In the genomic region with DNA sequence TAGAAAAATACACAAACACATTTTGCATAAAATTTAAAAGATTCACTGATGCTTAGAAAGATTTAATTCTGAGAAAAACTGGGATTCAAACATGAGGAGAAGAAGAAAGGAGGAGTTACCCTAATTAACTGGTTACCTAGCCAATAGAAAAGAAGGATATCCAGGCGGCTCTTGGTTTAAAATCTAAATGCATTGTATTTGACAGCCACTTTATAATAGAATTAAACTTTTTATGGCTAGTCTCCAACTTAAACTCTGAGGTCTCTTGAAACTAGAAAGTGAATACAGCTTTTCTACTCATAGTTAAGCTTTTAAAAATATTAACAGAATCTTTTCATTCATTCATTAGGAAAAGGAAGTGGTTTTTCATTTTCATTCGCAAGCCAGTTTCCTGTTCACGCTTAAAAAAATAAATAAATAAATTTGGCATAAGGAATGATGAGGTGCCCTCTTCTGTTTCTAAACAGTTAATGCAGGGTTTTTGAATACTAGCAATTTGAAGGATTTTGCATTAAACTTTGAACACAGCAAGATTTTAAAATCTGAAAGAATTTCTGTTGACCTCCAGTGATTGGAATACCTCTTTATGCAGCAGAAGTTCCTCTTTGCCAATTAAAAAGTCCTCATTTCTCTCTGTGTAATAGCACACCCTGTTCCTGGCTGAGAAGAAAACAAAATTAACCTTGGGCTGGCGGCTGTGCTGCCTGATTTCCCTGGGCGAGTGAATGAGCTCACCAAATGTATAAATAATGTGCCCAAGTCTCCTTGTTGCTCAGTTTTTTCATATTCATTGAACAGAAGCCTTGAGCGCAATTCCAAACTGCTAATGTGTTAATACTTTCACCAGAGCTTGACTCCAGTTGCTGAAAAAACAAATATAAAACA, we compare ENCODE assay signal across 8 cellular contexts.
DNase-seq lines count a peak whose midpoint lies in the region; ATAC-seq lines count a peak whose summit lies in the region.

No MANE protein-coding gene starts in this region.

- peak; percentile 38 for ATAC-seq in GM18867 (IDR thresholded peaks at IDR 0.05; ENCODE audit: unreplicated experiment)
- peak; percentile 32 for ATAC-seq in HG03280 (IDR thresholded peaks at IDR 0.05; ENCODE audit: unreplicated experiment)

- H3K27ac ChIP-seq in mesenchymal stem cell (ENCODE audit: low read length, poor library complexity, severe bottlenecking), result peak overlapping the region; percentile 91

- H3K4ac ChIP-seq in mesenchymal stem cell (ENCODE audit: low read depth in 1 of 2, low read length in 2 of 2), result no peak overlapping the region

- H2BK15ac ChIP-seq in mesenchymal stem cell (ENCODE audit: low read depth, poor library complexity, severe bottlenecking), result no peak overlapping the region

- H3K36me3 ChIP-seq in mesenchymal stem cell (ENCODE audit: control insufficient read depth in 1 of 2, insufficient read depth in 2 of 2, low read depth in 1 of 2, low read length in 2 of 2), result no peaks in the 10 kb centered on the region

- no peak overlapping the region for H2BK12ac ChIP-seq in mesenchymal stem cell (ENCODE audit: low read length in 2 of 2)

- no peak overlapping the region for H3K14ac ChIP-seq in mesenchymal stem cell (ENCODE audit: low read length in 2 of 2)

- no peak overlapping the region for H2BK5ac ChIP-seq in mesenchymal stem cell (ENCODE audit: low read depth, low read length, poor library complexity, severe bottlenecking)

- no peak overlapping the region for H2AFZ ChIP-seq in mesenchymal stem cell (ENCODE audit: low read depth, low read length)

- no peaks in the 10 kb centered on the region for H3K27me3 ChIP-seq in mesenchymal stem cell (ENCODE audit: control insufficient read depth in 1 of 2, insufficient read depth in 1 of 2, low read length in 2 of 2)

- WGBS in mesenchymal stem cell, result 62% methylated on average over 3 of the region's 6 CpGs

- H3K4me2 ChIP-seq in mesenchymal stem cell (ENCODE audit: low read length, poor library complexity, severe bottlenecking), result peak overlapping the region; percentile 66

- no peak overlapping the region for H3K18ac ChIP-seq in mesenchymal stem cell (ENCODE audit: low read depth in 1 of 2, low read length in 2 of 2)

- no peaks in the 10 kb centered on the region for H3K9me3 ChIP-seq in mesenchymal stem cell (ENCODE audit: control insufficient read depth, low read length)

- no peak overlapping the region for H4K8ac ChIP-seq in mesenchymal stem cell (ENCODE audit: low read length)

- peak; percentile 60 to 70 for DNase-seq in AML-193 (lab: John Stamatoyannopoulos, UW)
- peak; percentile 61 for DNase-seq in NCI-H82 (lab: John Stamatoyannopoulos, UW)
- DNase-seq in cerebellar cortex (ENCODE audit: low spot score), result peak; percentile 11
- DNase-seq in mesenchymal stem cell, result peak; percentile 53
- DNase-seq in posterior vena cava (ENCODE audit: low spot score), result no peak
- no peak for DNase-seq in activated CD4-positive, alpha-beta T cell treated with anti-CD3 and anti-CD28 coated beads for 1 hour

- no peaks in the 10 kb centered on the region for H3K79me1 ChIP-seq in mesenchymal stem cell (replicated peaks; ENCODE audit: low read length, poor library complexity, severe bottlenecking)

- H4K91ac ChIP-seq in mesenchymal stem cell (ENCODE audit: low read length), result no peak overlapping the region

- H2BK120ac ChIP-seq in mesenchymal stem cell (ENCODE audit: low read depth, low read length), result no peak overlapping the region

- H3K4me1 ChIP-seq in mesenchymal stem cell (ENCODE audit: control insufficient read depth, insufficient read depth, low read depth, low read length), result peaks cover 1% of the 10 kb centered on the region

- H3K9ac ChIP-seq in mesenchymal stem cell (ENCODE audit: low read length), result peak overlapping the region; percentile 63

- peak overlapping the region in 1 of 2 experiments; percentile 31 for H3K4me3 ChIP-seq in mesenchymal stem cell (ENCODE audit: insufficient read depth in 1 of 2, low read depth in 1 of 2, low read length in 2 of 2)

- no peak overlapping the region for H3K23ac ChIP-seq in mesenchymal stem cell (ENCODE audit: low read length in 2 of 2)

- no peak overlapping the region for H2AK5ac ChIP-seq in mesenchymal stem cell (ENCODE audit: low read length, severe bottlenecking)

- intact Hi-C loops in posterior vena cava (cut with DNase I), result loop anchor here (5.0 to 10.0 kb wide), 2 partner anchors 529 to 532 kb away; no protein-coding TSS in a partner anchor

Comparison
In these comparisons a context has a peak if more than half of its experiments do, and no peak if none do; other contexts are left out.
1. DNase-seq: peak in AML-193 (2 of 2), NCI-H82 (single experiment), cerebellar cortex (single experiment) and mesenchymal stem cell (single experiment); none in posterior vena cava (single experiment) and activated CD4-positive, alpha-beta T cell treated with anti-CD3 and anti-CD28 coated beads for 1 hour (single experiment).